18 cellular contexts compared by ENCODE assay signal in the genomic region with DNA sequence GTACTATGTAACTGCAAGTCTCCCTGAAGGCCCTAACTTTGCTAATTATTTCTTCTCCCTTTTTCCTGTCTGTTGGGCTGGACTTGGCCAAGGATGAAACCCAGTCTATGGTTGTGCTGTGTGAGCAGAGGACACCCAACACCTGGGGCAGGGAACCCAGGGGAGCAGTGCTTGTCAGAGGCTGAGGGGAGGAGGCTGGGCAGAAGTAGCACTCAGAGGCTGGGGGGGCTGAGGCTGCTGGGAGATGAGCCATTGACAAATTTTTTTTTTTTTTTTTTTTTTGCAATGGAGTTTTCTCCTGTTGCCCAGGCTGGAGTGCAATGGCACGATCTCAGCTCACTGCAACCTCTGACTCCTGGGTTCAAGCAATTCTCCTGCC. TPM values are rescaled to one million over a fixed set of nuclear protein-coding genes. Genes with fewer than 3 reads are reported as not detected.
DNase-seq lines count a peak whose midpoint lies in the region; ATAC-seq, FAIRE-seq and TF ChIP-seq lines count a peak whose summit lies in the region.
"Had no signal": no experiment of that assay in that cellular context is flagged by ENCODE, and none has a peak within 500 bp of the region (broad histone marks: within the 10 kb centered on the region; RNA-seq: fewer than 3 reads in every experiment).

No MANE protein-coding gene starts in this region.

- H3K36me3 Mint-ChIP-seq in activated naive CD4-positive, alpha-beta T cell treated with anti-CD3 and anti-CD28 coated beads, Interleukin-2, amount 10 ng/mL, durations not matched to agents 7 days and 5 days = no peaks in the 10 kb centered on the region

- 76 to 100% (median 85%) methylated on average over 1 of the region's 1 CpG for whole genome bisulfite sequencing in spleen, 5 donors

- H3K27ac Mint-ChIP-seq in activated naive CD4-positive, alpha-beta T cell treated with anti-CD3 and anti-CD28 coated beads, Interleukin-2, amount 10 ng/mL, durations not matched to agents 7 days and 5 days = peak overlapping the region; percentile 28
- H3K27ac Mint-ChIP-seq: activated CD4-positive, alpha-beta memory T cell treated with anti-CD3 and anti-CD28 coated beads, Interleukin-2, amount 10 ng/mL, durations not matched to agents 7 days and 5 days; progenitor cell of endocrine pancreas had no signal

- no peak for TF ChIP-seq POLR2A in spleen (IDR thresholded peaks at IDR 0.05)

- no peak for ATAC-seq in HG02884 (IDR thresholded peaks at IDR 0.05; ENCODE audit: unreplicated experiment)
- ATAC-seq: activated T-helper 17 cell treated with anti-CD3 and anti-CD28 coated beads, Interleukin-2, amount 50 U/mL, for 72 hours; stimulated activated naive CD8-positive, alpha-beta T cell treated with anti-CD3 and anti-CD28 coated beads, Interleukin-15, Interleukin-2, amounts not matched to agents 100 U/mL and 50 U/mL, for 24 hours had no signal

- no peak for FAIRE-seq in kidney (lab: Jason Lieb, UNC)
- FAIRE-seq: astrocyte had no signal

- POLR2A ChIA-PET in RWPE1 (lab: Yijun Ruan, JAX; ENCODE audit: low non-redundant PET) = interaction anchor here (0.6 kb wide), 1 partner anchor 43 kb away, joined by 12 read pairs; no protein-coding TSS in a partner anchor

- intact Hi-C loops in kidney (cut with DNase I) = no loop called here
- intact Hi-C loops in spleen (cut with DNase I; ENCODE audit: low total_unique reads) = no loop called here

- no peaks in the 10 kb centered on the region for H3K9me3 Mint-ChIP-seq in activated naive CD4-positive, alpha-beta T cell treated with anti-CD3 and anti-CD28 coated beads, Interleukin-2, amount 10 ng/mL, durations not matched to agents 7 days and 5 days
- H3K9me3 Mint-ChIP-seq: activated CD4-positive, alpha-beta memory T cell treated with anti-CD3 and anti-CD28 coated beads, Interleukin-2, amount 10 ng/mL, durations not matched to agents 7 days and 5 days; activated T-helper 17 cell treated with anti-CD3 and anti-CD28 coated beads, Interleukin-2, amount 50 U/mL, for 72 hours had no signal

- no peak overlapping the region for H3K4me3 ChIP-seq in kidney (ENCODE audit: low read length in 2 of 2)
- H3K4me3 ChIP-seq in spleen = no peak overlapping the region
- H3K4me3 ChIP-seq in MG63 = no peak overlapping the region

- peak overlapping the region; percentile 90 for H3K27ac ChIP-seq in RWPE1
- H3K27ac ChIP-seq in kidney (ENCODE audit: low read depth in 2 of 2, low read length in 2 of 2) = peak overlapping the region in 1 of 2 donors; percentile 63
- peak overlapping the region in 6 of 8 donors; percentile 71 to 89 (median 78) for H3K27ac ChIP-seq in spleen

- CTCF ChIA-PET in activated naive CD4-positive, alpha-beta T cell treated with anti-CD3 and anti-CD28 coated beads, Interleukin-2, amount 10 ng/mL, durations not matched to agents 7 days and 5 days (lab: Charles Lee) = interaction anchor here (1.0 kb wide), 1 partner anchor 12 kb away, joined by 3 read pairs; no protein-coding TSS in a partner anchor
- CTCF ChIA-PET in RWPE1 (lab: Yijun Ruan, JAX) = interaction anchor here (0.7 kb wide), 1 partner anchor 104 kb away, joined by 5 read pairs; no protein-coding TSS in a partner anchor

- TF ChIP-seq CTCF in RWPE1 (conservative IDR thresholded peaks at IDR 0.05; ENCODE audit: low read depth) (no peak), kidney (IDR thresholded peaks at IDR 0.05; ENCODE audit: borderline replicate concordance, extremely low read depth, insufficient read depth) (no peak), spleen (IDR thresholded peaks at IDR 0.05 in 8 of 11, conservative IDR thresholded peaks at IDR 0.05 in 3 of 11) (no peak)

- H3K9me3 ChIP-seq in kidney (ENCODE audit: control insufficient read depth in 1 of 2, low read length in 2 of 2) (no peaks in the 10 kb centered on the region), spleen (no peaks in the 10 kb centered on the region), MG63 (no peaks in the 10 kb centered on the region)

- no peak for DNase-seq in activated naive CD4-positive, alpha-beta T cell treated with anti-CD3 and anti-CD28 coated beads, Interleukin-2, amount 10 ng/mL, durations not matched to agents 7 days and 5 days
- DNase-seq in activated naive CD4-positive, alpha-beta T cell treated with anti-CD3 and anti-CD28 coated beads, Interleukin-2, amount 50 U/mL, for 16 hours = no peak
- DNase-seq in RWPE1 (ENCODE audit: low spot score) = no peak
- DNase-seq in kidney = peak; percentile 49
- DNase-seq in spleen = no peak
- DNase-seq in MG63 = no peak
- no peak for DNase-seq in foreskin melanocyte
- DNase-seq: activated CD4-positive, alpha-beta memory T cell treated with anti-CD3 and anti-CD28 coated beads, Interleukin-2, amount 10 ng/mL, durations not matched to agents 7 days and 5 days; effector CD4-positive, alpha-beta T cell; EL; hippocampal formation; kidney glomerular epithelial cell; NCI-H748 treated with DMSO at 0.1 percent for 48 hours; stimulated activated naive CD8-positive, alpha-beta T cell treated with anti-CD3 and anti-CD28 coated beads, Interleukin-15, Interleukin-2, amounts not matched to agents 100 U/mL and 50 U/mL, for 24 hours had no signal

- no peaks in the 10 kb centered on the region for H3K27me3 ChIP-seq in spleen (replicated peaks in 1 of 7)
- no peaks in the 10 kb centered on the region for H3K27me3 ChIP-seq in MG63

- no peaks in the 10 kb centered on the region for H3K27me3 Mint-ChIP-seq in activated naive CD4-positive, alpha-beta T cell treated with anti-CD3 and anti-CD28 coated beads, Interleukin-2, amount 10 ng/mL, durations not matched to agents 7 days and 5 days
- H3K27me3 Mint-ChIP-seq: activated CD4-positive, alpha-beta memory T cell treated with anti-CD3 and anti-CD28 coated beads, Interleukin-2, amount 10 ng/mL, durations not matched to agents 7 days and 5 days; activated T-helper 17 cell treated with anti-CD3 and anti-CD28 coated beads, Interleukin-2, amount 50 U/mL, for 72 hours had no signal

- no peak overlapping the region for H3K4me3 Mint-ChIP-seq in activated naive CD4-positive, alpha-beta T cell treated with anti-CD3 and anti-CD28 coated beads, Interleukin-2, amount 10 ng/mL, durations not matched to agents 7 days and 5 days

- H3K36me3 ChIP-seq in kidney (ENCODE audit: control insufficient read depth in 1 of 2, insufficient read depth in 2 of 2, low read length in 2 of 2) = no peaks in the 10 kb centered on the region
- H3K36me3 ChIP-seq in spleen = no peaks in the 10 kb centered on the region
- H3K36me3 ChIP-seq in MG63 = no peaks in the 10 kb centered on the region

- H3K4me1 ChIP-seq in kidney (ENCODE audit: control insufficient read depth in 1 of 2, insufficient read depth in 1 of 2, low read depth in 1 of 2, low read length in 2 of 2) (peaks cover 38 to 51% of the 10 kb centered on the region in 2 donors), spleen (peaks cover 30 to 92% (median 64%) of the 10 kb centered on the region in 6 donors)

- H3K4me1 Mint-ChIP-seq in activated naive CD4-positive, alpha-beta T cell treated with anti-CD3 and anti-CD28 coated beads, Interleukin-2, amount 10 ng/mL, durations not matched to agents 7 days and 5 days = peaks cover 59% of the 10 kb centered on the region

- no peak overlapping the region for H3K9ac ChIP-seq in kidney (ENCODE audit: low read length in 2 of 2)

RNA-seq across cellular contexts. Expression of a gene that starts 28.5 kb away (rescaled TPM):
- total RNA-seq in kidney (198 TPM), spleen (100 to 1,000 TPM in 2 of 7 donors, 10 to 100 TPM in 5; 86.3 to 116 (median 94.9) TPM)
- polyA plus RNA-seq in kidney (ENCODE audit: insufficient read depth, low read depth, low replicate concordance) (160 TPM), spleen (10 to 100 TPM; 23.5 to 37.6 (median 27.0) TPM)
- 27.8 and 40.9 TPM in 2 replicates for total RNA-seq in MG63 (2014; rRNA removed; shearing (Covaris generic); ENCODE audit: low replicate concordance)

RNA-seq across cellular contexts. Expression of a gene that starts 41.4 kb away (rescaled TPM):
- total RNA-seq in kidney (16.3 TPM), spleen (1 to 10 TPM; 2.2 to 5.1 (median 4.2) TPM)
- polyA plus RNA-seq in kidney (ENCODE audit: insufficient read depth, low read depth, low replicate concordance) (28.8 TPM), spleen (1 to 10 TPM; 2.6 to 4.1 (median 3.2) TPM)
- total RNA-seq in MG63 (2014; rRNA removed; shearing (Covaris generic); ENCODE audit: low replicate concordance) = 2.3 and 6.6 TPM in 2 replicates

RNA-seq across cellular contexts. Expression of a gene that starts 41.6 kb away (rescaled TPM):
- total RNA-seq in kidney (17.3 TPM), spleen (10 to 100 TPM in 5 of 7 donors, 1 to 10 TPM in 2; 5.5 to 12.8 (median 10.5) TPM)
- polyA plus RNA-seq in kidney (ENCODE audit: insufficient read depth, low read depth, low replicate concordance) (72.1 TPM), spleen (1 to 10 TPM; 3.0 to 6.0 (median 5.4) TPM)
- total RNA-seq in MG63 (2014; rRNA removed; shearing (Covaris generic); ENCODE audit: low replicate concordance) = 0.96 and 6.7 TPM in 2 replicates
